ENCODE assay signal across 1 cellular context in the genomic region with DNA sequence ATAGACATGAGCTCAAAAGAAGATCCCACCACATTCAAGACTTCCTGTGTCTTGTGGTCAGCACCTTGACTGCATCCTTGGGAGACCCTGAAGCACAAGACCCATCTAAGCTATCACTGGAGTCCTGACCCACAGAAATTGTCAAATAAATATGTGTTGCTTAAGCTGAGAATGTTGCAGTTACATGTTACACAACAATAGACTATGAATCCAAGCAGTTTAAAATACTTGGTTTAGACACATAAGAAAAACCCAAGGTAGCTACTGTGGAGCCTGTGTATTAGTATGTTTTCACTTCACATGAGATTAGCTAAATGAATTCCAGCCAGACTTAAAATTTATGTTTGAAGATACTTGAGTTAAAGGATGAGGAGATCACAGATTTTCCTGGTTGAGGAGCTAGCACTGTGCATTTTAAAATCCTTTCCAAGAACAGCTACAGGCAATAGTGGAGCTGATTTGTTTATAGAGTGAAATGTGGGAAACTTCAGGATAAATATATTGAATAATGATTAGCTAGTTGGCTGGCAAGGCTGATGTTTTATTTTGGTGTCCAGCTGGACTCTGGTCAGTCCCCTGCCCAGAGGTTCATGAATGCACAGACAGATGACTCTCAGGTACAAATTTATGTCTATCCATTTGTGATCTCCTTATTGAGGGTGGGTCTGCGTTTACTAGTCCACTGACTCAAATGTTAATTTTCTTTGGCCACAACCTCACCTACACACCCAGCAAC.
TF ChIP-seq lines count a peak whose summit lies in the region.

No MANE protein-coding gene starts in this region.

TF ChIP-seq in liver, 16 proteins besides CTCF, POLR2A, EP300 and RAD21 (continued from another document):
- TF ChIP-seq, protein P1, sequence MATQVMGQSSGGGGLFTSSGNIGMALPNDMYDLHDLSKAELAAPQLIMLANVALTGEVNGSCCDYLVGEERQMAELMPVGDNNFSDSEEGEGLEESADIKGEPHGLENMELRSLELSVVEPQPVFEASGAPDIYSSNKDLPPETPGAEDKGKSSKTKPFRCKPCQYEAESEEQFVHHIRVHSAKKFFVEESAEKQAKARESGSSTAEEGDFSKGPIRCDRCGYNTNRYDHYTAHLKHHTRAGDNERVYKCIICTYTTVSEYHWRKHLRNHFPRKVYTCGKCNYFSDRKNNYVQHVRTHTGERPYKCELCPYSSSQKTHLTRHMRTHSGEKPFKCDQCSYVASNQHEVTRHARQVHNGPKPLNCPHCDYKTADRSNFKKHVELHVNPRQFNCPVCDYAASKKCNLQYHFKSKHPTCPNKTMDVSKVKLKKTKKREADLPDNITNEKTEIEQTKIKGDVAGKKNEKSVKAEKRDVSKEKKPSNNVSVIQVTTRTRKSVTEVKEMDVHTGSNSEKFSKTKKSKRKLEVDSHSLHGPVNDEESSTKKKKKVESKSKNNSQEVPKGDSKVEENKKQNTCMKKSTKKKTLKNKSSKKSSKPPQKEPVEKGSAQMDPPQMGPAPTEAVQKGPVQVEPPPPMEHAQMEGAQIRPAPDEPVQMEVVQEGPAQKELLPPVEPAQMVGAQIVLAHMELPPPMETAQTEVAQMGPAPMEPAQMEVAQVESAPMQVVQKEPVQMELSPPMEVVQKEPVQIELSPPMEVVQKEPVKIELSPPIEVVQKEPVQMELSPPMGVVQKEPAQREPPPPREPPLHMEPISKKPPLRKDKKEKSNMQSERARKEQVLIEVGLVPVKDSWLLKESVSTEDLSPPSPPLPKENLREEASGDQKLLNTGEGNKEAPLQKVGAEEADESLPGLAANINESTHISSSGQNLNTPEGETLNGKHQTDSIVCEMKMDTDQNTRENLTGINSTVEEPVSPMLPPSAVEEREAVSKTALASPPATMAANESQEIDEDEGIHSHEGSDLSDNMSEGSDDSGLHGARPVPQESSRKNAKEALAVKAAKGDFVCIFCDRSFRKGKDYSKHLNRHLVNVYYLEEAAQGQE (IDR thresholded peaks at IDR 0.05) = peak; percentile 13
